ENCODE assay signal across 1 cellular context in genomic region chr9:87494970-87495471, GRCh38.
TF ChIP-seq lines count a peak whose summit lies in the region.

No MANE protein-coding gene starts in this region.

TF ChIP-seq in GM23338, 12 proteins besides CTCF, POLR2A, EP300 and RAD21 (continued from another document):
- no peak for TF ChIP-seq ZNF462 (CRISPR knock-in tag; IDR thresholded peaks at IDR 0.05)
